In genomic region chr6:33417127-33417902, GRCh38 we compare ENCODE assay signal across 6 cellular contexts. TPM values are rescaled to one million over a fixed set of nuclear protein-coding genes. Genes with fewer than 3 reads are reported as not detected.
A peak's percentile ranks its signal among the peaks of the same experiment; 100 is the strongest.
DNase-seq lines count a peak whose midpoint lies in the region; ATAC-seq lines count a peak whose summit lies in the region.

No MANE protein-coding gene starts in this region.

- peak overlapping the region; percentile 49 to 90 for H3K18ac ChIP-seq in mesenchymal stem cell (ENCODE audit: low read depth in 1 of 2, low read length in 2 of 2)

- H2BK5ac ChIP-seq in mesenchymal stem cell (ENCODE audit: low read depth, low read length, poor library complexity, severe bottlenecking), result peak overlapping the region; percentile 40

- no peaks in the 10 kb centered on the region for H3K27me3 Mint-ChIP-seq in activated naive CD8-positive, alpha-beta T cell

- H3K79me1 ChIP-seq in mesenchymal stem cell (replicated peaks; ENCODE audit: low read length, poor library complexity, severe bottlenecking), result peaks cover 22% of the 10 kb centered on the region

- H3K4me3 Mint-ChIP-seq in activated naive CD8-positive, alpha-beta T cell, result peak overlapping the region; percentile 94

- DNase-seq in HT-29 (ENCODE audit: low spot score) (peak; percentile 19), mesenchymal stem cell (peak; percentile 88), iPS-NIHi7 (ENCODE audit: extremely low spot score) (no peak)

- H3K4me1 Mint-ChIP-seq in activated naive CD8-positive, alpha-beta T cell (ENCODE audit: low read depth), result peaks cover 79% of the 10 kb centered on the region

- no peaks in the 10 kb centered on the region for H3K9me3 Mint-ChIP-seq in activated naive CD8-positive, alpha-beta T cell (ENCODE audit: low read depth)

- H2AFZ ChIP-seq in mesenchymal stem cell (ENCODE audit: low read depth, low read length), result no peak overlapping the region

- peak overlapping the region; percentile 72 for H4K8ac ChIP-seq in mesenchymal stem cell (ENCODE audit: low read length)

- peaks cover 2% of the 10 kb centered on the region for H3K36me3 Mint-ChIP-seq in activated naive CD8-positive, alpha-beta T cell

- peak overlapping the region; percentile 99 for H3K27ac Mint-ChIP-seq in activated naive CD8-positive, alpha-beta T cell

- ATAC-seq in GM18519 (IDR thresholded peaks at IDR 0.05; ENCODE audit: low FRiP score, unreplicated experiment) (no peak), GM19351 (IDR thresholded peaks at IDR 0.05; ENCODE audit: unreplicated experiment) (no peak)

- peak overlapping the region; percentile 14 to 54 for H2BK12ac ChIP-seq in mesenchymal stem cell (ENCODE audit: low read length in 2 of 2)

- H3K9me3 ChIP-seq in mesenchymal stem cell (ENCODE audit: control insufficient read depth, low read length), result no peaks in the 10 kb centered on the region

- peaks cover 34% of the 10 kb centered on the region for H3K4me1 ChIP-seq in mesenchymal stem cell (ENCODE audit: control insufficient read depth, insufficient read depth, low read depth, low read length)

- H3K36me3 ChIP-seq in mesenchymal stem cell (ENCODE audit: control insufficient read depth in 1 of 2, insufficient read depth in 2 of 2, low read depth in 1 of 2, low read length in 2 of 2), result peaks cover 40 to 53% of the 10 kb centered on the region in 2 experiments

- peak overlapping the region; percentile 72 for H4K91ac ChIP-seq in mesenchymal stem cell (ENCODE audit: low read length)

- no peak overlapping the region for H2BK120ac ChIP-seq in mesenchymal stem cell (ENCODE audit: low read depth, low read length)

- peak overlapping the region; percentile 99 for H3K9ac ChIP-seq in mesenchymal stem cell (ENCODE audit: low read length)

- no peak overlapping the region for H2AK5ac ChIP-seq in mesenchymal stem cell (ENCODE audit: low read length, severe bottlenecking)

- H3K4me3 ChIP-seq in mesenchymal stem cell (ENCODE audit: insufficient read depth in 1 of 2, low read depth in 1 of 2, low read length in 2 of 2), result peak overlapping the region; percentile 76 to 99

- H3K14ac ChIP-seq in mesenchymal stem cell (ENCODE audit: low read length in 2 of 2), result peak overlapping the region in 1 of 2 experiments; percentile 96

- H3K4me2 ChIP-seq in mesenchymal stem cell (ENCODE audit: low read length, poor library complexity, severe bottlenecking), result peak overlapping the region; percentile 81

- H3K27ac ChIP-seq in mesenchymal stem cell (ENCODE audit: low read length, poor library complexity, severe bottlenecking), result peak overlapping the region; percentile 77

- WGBS in mesenchymal stem cell, result 1% methylated on average over 15 of the region's 25 CpGs

- H2BK15ac ChIP-seq in mesenchymal stem cell (ENCODE audit: low read depth, poor library complexity, severe bottlenecking), result peak overlapping the region; percentile 45

- H3K27me3 ChIP-seq in mesenchymal stem cell (ENCODE audit: control insufficient read depth in 1 of 2, insufficient read depth in 1 of 2, low read length in 2 of 2), result no peaks in the 10 kb centered on the region

- peak overlapping the region; percentile 42 to 90 for H3K4ac ChIP-seq in mesenchymal stem cell (ENCODE audit: low read depth in 1 of 2, low read length in 2 of 2)

- H3K23ac ChIP-seq in mesenchymal stem cell (ENCODE audit: low read length in 2 of 2), result no peak overlapping the region

RNA-seq across cellular contexts. Expression of gene CUTA, which starts 0.6 kb away (rescaled TPM):
- total RNA-seq in HT-29 (2014; rRNA removed; shearing (Covaris generic)), result 300 and 321 TPM in 2 replicates
- 472 TPM for polyA plus RNA-seq in mesenchymal stem cell (2013, experiment 1 of 2)
- polyA plus RNA-seq in mesenchymal stem cell (2013, experiment 2 of 2), result 480 TPM

RNA-seq across cellular contexts. Expression of gene SYNGAP1, which starts 2.5 kb away (rescaled TPM):
- 3.3 and 5.2 TPM in 2 replicates for total RNA-seq in HT-29 (2014; rRNA removed; shearing (Covaris generic))
- 18.5 TPM for polyA plus RNA-seq in mesenchymal stem cell (2013, experiment 1 of 2)
- 19.0 TPM for polyA plus RNA-seq in mesenchymal stem cell (2013, experiment 2 of 2)

RNA-seq across cellular contexts. Expression of gene PHF1, which starts 6.5 kb away (rescaled TPM):
- total RNA-seq in HT-29 (2014; rRNA removed; shearing (Covaris generic)), result 30.8 and 35.5 TPM in 2 replicates
- polyA plus RNA-seq in mesenchymal stem cell (2013, experiment 1 of 2), result 43.1 TPM
- polyA plus RNA-seq in mesenchymal stem cell (2013, experiment 2 of 2), result 40.9 TPM

RNA-seq across cellular contexts. Expression of gene KIFC1, which starts 25.7 kb away (rescaled TPM):
- 64.8 and 67.5 TPM in 2 replicates for total RNA-seq in HT-29 (2014; rRNA removed; shearing (Covaris generic))
- polyA plus RNA-seq in mesenchymal stem cell (2013, experiment 1 of 2), result 4.9 TPM
- 5.1 TPM for polyA plus RNA-seq in mesenchymal stem cell (2013, experiment 2 of 2)

RNA-seq across cellular contexts. Expression of gene ZBTB9, which starts 37.1 kb away (rescaled TPM):
- total RNA-seq in HT-29 (2014; rRNA removed; shearing (Covaris generic)), result 4.7 and 11.2 TPM in 2 replicates
- 3.6 TPM for polyA plus RNA-seq in mesenchymal stem cell (2013, experiment 1 of 2)
- 3.9 TPM for polyA plus RNA-seq in mesenchymal stem cell (2013, experiment 2 of 2)
